17 cellular contexts compared by ENCODE assay signal in genomic region chr11:61054927-61055562, GRCh38. TPM values are rescaled to one million over a fixed set of nuclear protein-coding genes. Genes with fewer than 3 reads are reported as not detected.
DNase-seq lines count a peak whose midpoint lies in the region; ATAC-seq and TF ChIP-seq lines count a peak whose summit lies in the region.
"Had no signal": no experiment of that assay in that cellular context is flagged by ENCODE, and none has a peak within 500 bp of the region (broad histone marks: within the 10 kb centered on the region; RNA-seq: fewer than 3 reads in every experiment).

No MANE protein-coding gene starts in this region.

- peaks cover 5% of the 10 kb centered on the region for H3K9me3 Mint-ChIP-seq in activated CD4-positive, alpha-beta T cell treated with anti-CD3 and anti-CD28 coated beads, Interleukin-2, amount 10 ng/mL, durations not matched to agents 24 days and 14 days
- H3K9me3 Mint-ChIP-seq in activated T-helper 1 cell treated with anti-CD3 and anti-CD28 coated beads, Interleukin-12 subunit alpha, Interleukin-12 subunit beta, Interleukin-2, Interleukin-4 antibody, amounts not matched to agents 30 ng/mL and 10 ng/mL and 1 ng/mL, durations not matched to agents 14 hours and 24 hours and 36 hours, result peaks cover 3% of the 10 kb centered on the region

- DNase-seq in activated CD4-positive, alpha-beta T cell treated with anti-CD3 and anti-CD28 coated beads, Interleukin-2, amount 10 ng/mL, durations not matched to agents 24 days and 14 days, result no peak
- DNase-seq in activated CD4-positive, alpha-beta T cell treated with anti-CD3 and anti-CD28 coated beads for 1 hour, result no peak
- no peak for DNase-seq in activated T-helper 1 cell treated with anti-CD3 and anti-CD28 coated beads, Interleukin-12 subunit alpha, Interleukin-12 subunit beta, Interleukin-2, Interleukin-4 antibody, amounts not matched to agents 30 ng/mL and 10 ng/mL and 1 ng/mL, durations not matched to agents 14 hours and 24 hours and 36 hours (ENCODE audit: low spot score)
- DNase-seq in posterior vena cava (ENCODE audit: low spot score) (peak; percentile 37), colonic mucosa (no peak), GM23248 (no peak), MG63 (no peak)
- DNase-seq: DND-41, KG1, NCI-H1417, NCI-H2227 treated with DMSO at 0.1 percent for 48 hours had no signal

- H2AFZ ChIP-seq in GM23248, result no peak overlapping the region

- no peaks in the 10 kb centered on the region for H3K36me3 ChIP-seq in colonic mucosa
- no peaks in the 10 kb centered on the region for H3K36me3 ChIP-seq in GM23248 (ENCODE audit: low read depth)
- no peaks in the 10 kb centered on the region for H3K36me3 ChIP-seq in MG63
- H3K36me3 ChIP-seq: ascending aorta had no signal

- peak; percentile 60 for ATAC-seq in HG03280 (IDR thresholded peaks at IDR 0.05; ENCODE audit: unreplicated experiment)
- ATAC-seq: A549, Right ventricle myocardium inferior had no signal

- no peak for TF ChIP-seq CTCF in colonic mucosa (IDR thresholded peaks at IDR 0.05)

- intact Hi-C loops in activated CD4-positive, alpha-beta T cell treated with anti-CD3 and anti-CD28 coated beads, Interleukin-2, amount 10 ng/mL, durations not matched to agents 24 days and 14 days (cut with micrococcal nuclease), result loop anchor here (1.0 kb wide), 1 partner anchor 13 kb away; no protein-coding TSS in a partner anchor
- intact Hi-C loops in activated T-helper 1 cell treated with anti-CD3 and anti-CD28 coated beads, Interleukin-12 subunit alpha, Interleukin-12 subunit beta, Interleukin-2, Interleukin-4 antibody, amounts not matched to agents 30 ng/mL and 10 ng/mL and 1 ng/mL, durations not matched to agents 14 hours and 24 hours and 36 hours (cut with micrococcal nuclease), result loop anchor here (1.0 kb wide), 2 partner anchors 13 to 29 kb away; no protein-coding TSS in a partner anchor
- intact Hi-C loops in posterior vena cava (cut with DNase I), result no loop called here
- intact Hi-C loops in colonic mucosa (cut with DNase I), result no loop called here

- no peaks in the 10 kb centered on the region for H3K79me2 ChIP-seq in GM23248 (ENCODE audit: insufficient read depth)

- H3K4me3 ChIP-seq in colonic mucosa, result no peak overlapping the region
- no peak overlapping the region for H3K4me3 ChIP-seq in GM23248
- no peak overlapping the region for H3K4me3 ChIP-seq in MG63
- H3K4me3 ChIP-seq: A549, ascending aorta had no signal

- H3K27ac Mint-ChIP-seq in activated CD4-positive, alpha-beta T cell treated with anti-CD3 and anti-CD28 coated beads, Interleukin-2, amount 10 ng/mL, durations not matched to agents 24 days and 14 days, result peak overlapping the region; percentile 92
- H3K27ac Mint-ChIP-seq in activated T-helper 1 cell treated with anti-CD3 and anti-CD28 coated beads, Interleukin-12 subunit alpha, Interleukin-12 subunit beta, Interleukin-2, Interleukin-4 antibody, amounts not matched to agents 30 ng/mL and 10 ng/mL and 1 ng/mL, durations not matched to agents 14 hours and 24 hours and 36 hours, result peak overlapping the region; percentile 66

- WGBS in GM23248 (ENCODE audit: low coverage in 1 of 2, low lambda C conversion rate in 2 of 2, missing lambda C conversion rate in 2 of 2), 2 experiments, result 67 to 69% methylated on average over 16 of the region's 16 CpGs

- no peaks in the 10 kb centered on the region for H3K27me3 Mint-ChIP-seq in activated CD4-positive, alpha-beta T cell treated with anti-CD3 and anti-CD28 coated beads, Interleukin-2, amount 10 ng/mL, durations not matched to agents 24 days and 14 days
- no peaks in the 10 kb centered on the region for H3K27me3 Mint-ChIP-seq in activated T-helper 1 cell treated with anti-CD3 and anti-CD28 coated beads, Interleukin-12 subunit alpha, Interleukin-12 subunit beta, Interleukin-2, Interleukin-4 antibody, amounts not matched to agents 30 ng/mL and 10 ng/mL and 1 ng/mL, durations not matched to agents 14 hours and 24 hours and 36 hours (ENCODE audit: insufficient read depth)

- H4K20me1 ChIP-seq in GM23248 (ENCODE audit: insufficient read depth), result no peaks in the 10 kb centered on the region

- H3K27ac ChIP-seq in colonic mucosa, result no peak overlapping the region
- no peak overlapping the region for H3K27ac ChIP-seq in GM23248
- H3K27ac ChIP-seq: A549, ascending aorta, C4-2B had no signal

- no peaks in the 10 kb centered on the region for H3F3A ChIP-seq in GM23248 (ENCODE audit: insufficient read depth)

- no peaks in the 10 kb centered on the region for H3K4me1 ChIP-seq in colonic mucosa
- H3K4me1 ChIP-seq in GM23248 (ENCODE audit: insufficient read depth), result no peaks in the 10 kb centered on the region
- H3K4me1 ChIP-seq: A549, ascending aorta had no signal

- H3K27me3 ChIP-seq in colonic mucosa, result no peaks in the 10 kb centered on the region
- peaks cover 8% of the 10 kb centered on the region; the same call in 1 of the 2 replicates for H3K27me3 ChIP-seq in GM23248 (replicated peaks; ENCODE audit: insufficient read depth)
- no peaks in the 10 kb centered on the region for H3K27me3 ChIP-seq in MG63
- H3K27me3 ChIP-seq: ascending aorta had no signal

- H3K9me3 ChIP-seq in colonic mucosa (no peaks in the 10 kb centered on the region), GM23248 (ENCODE audit: low read depth) (no peaks in the 10 kb centered on the region), MG63 (no peaks in the 10 kb centered on the region)
- H3K9me3 ChIP-seq: A549, ascending aorta had no signal

- in situ Hi-C loops in GM23248 (cut with MboI), result no loop called here

- H3K4me3 Mint-ChIP-seq in activated CD4-positive, alpha-beta T cell treated with anti-CD3 and anti-CD28 coated beads, Interleukin-2, amount 10 ng/mL, durations not matched to agents 24 days and 14 days, result peak overlapping the region; percentile 50
- H3K4me3 Mint-ChIP-seq in activated T-helper 1 cell treated with anti-CD3 and anti-CD28 coated beads, Interleukin-12 subunit alpha, Interleukin-12 subunit beta, Interleukin-2, Interleukin-4 antibody, amounts not matched to agents 30 ng/mL and 10 ng/mL and 1 ng/mL, durations not matched to agents 14 hours and 24 hours and 36 hours, result no peak overlapping the region

- H3K4me1 Mint-ChIP-seq in activated CD4-positive, alpha-beta T cell treated with anti-CD3 and anti-CD28 coated beads, Interleukin-2, amount 10 ng/mL, durations not matched to agents 24 days and 14 days, result peaks cover 65% of the 10 kb centered on the region
- H3K4me1 Mint-ChIP-seq in activated T-helper 1 cell treated with anti-CD3 and anti-CD28 coated beads, Interleukin-12 subunit alpha, Interleukin-12 subunit beta, Interleukin-2, Interleukin-4 antibody, amounts not matched to agents 30 ng/mL and 10 ng/mL and 1 ng/mL, durations not matched to agents 14 hours and 24 hours and 36 hours (ENCODE audit: low read depth), result peaks cover 72% of the 10 kb centered on the region

- H3K36me3 Mint-ChIP-seq in activated CD4-positive, alpha-beta T cell treated with anti-CD3 and anti-CD28 coated beads, Interleukin-2, amount 10 ng/mL, durations not matched to agents 24 days and 14 days (ENCODE audit: low read depth), result peaks cover 73% of the 10 kb centered on the region
- peaks cover 54% of the 10 kb centered on the region for H3K36me3 Mint-ChIP-seq in activated T-helper 1 cell treated with anti-CD3 and anti-CD28 coated beads, Interleukin-12 subunit alpha, Interleukin-12 subunit beta, Interleukin-2, Interleukin-4 antibody, amounts not matched to agents 30 ng/mL and 10 ng/mL and 1 ng/mL, durations not matched to agents 14 hours and 24 hours and 36 hours (ENCODE audit: low read depth)

- no peak overlapping the region for H3K4me2 ChIP-seq in GM23248 (ENCODE audit: unreplicated experiment)
- H3K4me2 ChIP-seq: A549 had no signal

- no peaks in the 10 kb centered on the region for H3K9me2 ChIP-seq in GM23248 (ENCODE audit: insufficient read depth)

- H3K9ac ChIP-seq in colonic mucosa (ENCODE audit: low read depth in 2 of 2, low read length in 2 of 2), result no peak overlapping the region
- H3K9ac ChIP-seq in GM23248, result no peak overlapping the region

RNA-seq across cellular contexts. Expression of gene CD5, which starts 47.2 kb away (rescaled TPM):
- total RNA-seq in activated CD4-positive, alpha-beta T cell treated with anti-CD3 and anti-CD28 coated beads, Interleukin-2, amount 10 ng/mL, durations not matched to agents 24 days and 14 days, result 368 and 385 TPM in 2 replicates
- total RNA-seq in activated T-helper 1 cell treated with anti-CD3 and anti-CD28 coated beads, Interleukin-12 subunit alpha, Interleukin-12 subunit beta, Interleukin-2, Interleukin-4 antibody, amounts not matched to agents 30 ng/mL and 10 ng/mL and 1 ng/mL, durations not matched to agents 14 hours and 24 hours and 36 hours, result 336 and 339 TPM in 2 replicates
- total RNA-seq in posterior vena cava (under 1 TPM; 0.52 to 0.60 TPM), colonic mucosa (1 to 10 TPM; 2.1 to 2.4 TPM)
- total RNA-seq in GM23248 (2014; rRNA removed; shearing (Covaris generic)), result not detected in 2 replicates
- not detected in 2 replicates for polyA plus RNA-seq in GM23248 (2016; fragmentation: Nextera tagmentation; extraction: Ambion mirVana)
- not detected in 2 replicates for total RNA-seq in MG63 (2014; rRNA removed; shearing (Covaris generic); ENCODE audit: low replicate concordance)
- total RNA-seq: Right ventricle myocardium inferior had no signal
- polyA plus RNA-seq: A549, neural cell had no signal

Comparison
In these comparisons a context has a peak if more than half of its experiments do, and no peak if none do; other contexts are left out.
1. RNA of gene CD5, which starts 47.2 kb away (total RNA-seq): 368 to 385 TPM in activated CD4-positive, alpha-beta T cell treated with anti-CD3 and anti-CD28 coated beads, Interleukin-2, amount 10 ng/mL, durations not matched to agents 24 days and 14 days and 336 to 339 TPM in activated T-helper 1 cell treated with anti-CD3 and anti-CD28 coated beads, Interleukin-12 subunit alpha, Interleukin-12 subunit beta, Interleukin-2, Interleukin-4 antibody, amounts not matched to agents 30 ng/mL and 10 ng/mL and 1 ng/mL, durations not matched to agents 14 hours and 24 hours and 36 hours; 2.1 to 2.4 TPM in colonic mucosa, 0.52 to 0.60 TPM in posterior vena cava, not detected in GM23248 and not detected in MG63; every median in the first group is over 10 times any median in the second.
2. intact Hi-C loops: an anchor here in activated CD4-positive, alpha-beta T cell treated with anti-CD3 and anti-CD28 coated beads, Interleukin-2, amount 10 ng/mL, durations not matched to agents 24 days and 14 days (1.0 kb wide) and activated T-helper 1 cell treated with anti-CD3 and anti-CD28 coated beads, Interleukin-12 subunit alpha, Interleukin-12 subunit beta, Interleukin-2, Interleukin-4 antibody, amounts not matched to agents 30 ng/mL and 10 ng/mL and 1 ng/mL, durations not matched to agents 14 hours and 24 hours and 36 hours (1.0 kb wide); none called in posterior vena cava and colonic mucosa.